Comparison of ENCODE assay signal across 28 cellular contexts in genomic region chr16:582218-582613, GRCh38. TPM values are rescaled to one million over a fixed set of nuclear protein-coding genes. Genes with fewer than 3 reads are reported as not detected.
"Had no signal": no experiment of that assay in that cellular context is flagged by ENCODE, and none has a peak within 500 bp of the region (broad histone marks: within the 10 kb centered on the region; RNA-seq: fewer than 3 reads in every experiment).

No MANE protein-coding gene starts in this region.

- H3K27ac ChIP-seq: esophagus squamous epithelium, lower lobe of right lung, parathyroid adenoma, thoracic aorta, upper lobe of left lung had no signal

- H3K4me3 ChIP-seq: esophagus squamous epithelium, lower lobe of right lung, smooth muscle cell, thoracic aorta, tibial nerve, upper lobe of left lung had no signal

- FAIRE-seq: endometrium, urothelium cell line had no signal

- H3K36me3 ChIP-seq: thoracic aorta had no signal

- H3K4me2 ChIP-seq: smooth muscle cell had no signal

- H2AFZ ChIP-seq: parathyroid adenoma had no signal

- H3K9ac ChIP-seq: parathyroid adenoma had no signal

- H3K27me3 ChIP-seq: tibial nerve, upper lobe of left lung had no signal

- H3K79me2 ChIP-seq: parathyroid adenoma had no signal

- H3K9me3 ChIP-seq: esophagus squamous epithelium, lower lobe of right lung, thoracic aorta, tibial nerve, upper lobe of left lung had no signal

- DNase-seq: cortex of kidney; effector memory CD8-positive, alpha-beta T cell; erythroblast; esophagus squamous epithelium; foreskin melanocyte; immature natural killer cell; islet precursor cell; lower lobe of right lung; naive thymus-derived CD8-positive, alpha-beta T cell; nephron progenitor cell; stimulated activated CD4-positive, alpha-beta T cell treated with anti-CD3 and anti-CD28 coated beads, Interleukin-12 subunit alpha, Interleukin-12 subunit beta, amount 100 ng/mL, for 4 hours; stimulated activated CD4-positive, alpha-beta T cell treated with anti-CD3 and anti-CD28 coated beads, Interleukin-1b, Interleukin-23, amount 100 ng/mL, for 48 hours; stimulated activated CD4-positive, alpha-beta T cell treated with anti-CD3 and anti-CD28 coated beads, Interleukin-4, amount 100 ng/mL, for 1 hour; stimulated activated naive CD8-positive, alpha-beta T cell treated with anti-CD3 and anti-CD28 coated beads, Interleukin-15, Interleukin-2, amounts not matched to agents 100 U/mL and 50 U/mL, for 24 hours had no signal

- ATAC-seq: effector memory CD8-positive, alpha-beta T cell; lower lobe of right lung; naive thymus-derived CD8-positive, alpha-beta T cell; sciatic nerve; stimulated activated memory B cell treated with anti-CD40 and anti-IgM and Interleukin-4, amounts not matched to agents 10 μg/mL and 1 μg/mL and 100 μg/mL, for 72 hours; stimulated activated naive CD8-positive, alpha-beta T cell treated with anti-CD3 and anti-CD28 coated beads, Interleukin-15, Interleukin-2, amounts not matched to agents 100 U/mL and 50 U/mL, for 24 hours had no signal

RNA-seq across cellular contexts. Expression of gene PRR35, which starts 22.0 kb away (rescaled TPM):
- total RNA-seq: dermis microvascular lymphatic vessel endothelial cell; esophagus squamous epithelium; left ventricle myocardium superior; lower lobe of right lung; mesenteric fat pad; naive thymus-derived CD8-positive, alpha-beta T cell; occipital lobe; progenitor cell of endocrine pancreas; sciatic nerve; smooth muscle cell; tibial nerve; upper lobe of left lung had no signal
- polyA plus RNA-seq: immature natural killer cell; naive thymus-derived CD8-positive, alpha-beta T cell; smooth muscle cell had no signal

RNA-seq across cellular contexts. Expression of gene WFIKKN1, which starts 48.6 kb away (rescaled TPM):
- total RNA-seq: smooth muscle cell had no signal
